Comparison of ENCODE assay signal across 8 cellular contexts in genomic region chr10:124827474-124827873, GRCh38. TPM values are rescaled to one million over a fixed set of nuclear protein-coding genes. Genes with fewer than 3 reads are reported as not detected.
DNase-seq lines count a peak whose midpoint lies in the region; ATAC-seq and TF ChIP-seq lines count a peak whose summit lies in the region.

No MANE protein-coding gene starts in this region.

- WGBS in lower leg skin, 2 donors, result 36 to 38% methylated on average over 3 of the region's 3 CpGs

- no peaks in the 10 kb centered on the region for H3K4me1 Mint-ChIP-seq in CD8-positive, alpha-beta T cell (ENCODE audit: low read depth)
- H3K4me1 Mint-ChIP-seq in MCF 10A (ENCODE audit: insufficient read depth, unreplicated experiment), result no peaks in the 10 kb centered on the region

- DNase-seq in CD8-positive, alpha-beta T cell, result no peak
- peak; percentile 5 for DNase-seq in HS-5 (ENCODE audit: low read depth)
- DNase-seq in MCF 10A (ENCODE audit: unreplicated experiment), result peak; percentile 30
- DNase-seq in medulla oblongata (ENCODE audit: extremely low spot score), result peak; percentile 14
- DNase-seq in NCI-H2029 treated with DMSO at 0.1 percent for 48 hours (lab: John Stamatoyannopoulos, UW), result no peak
- no peak for DNase-seq in lower leg skin (ENCODE audit: low spot score in 2 of 2)
- DNase-seq in A172 (ENCODE audit: low spot score), result no peak
- DNase-seq in NCI-H446 treated with DMSO at 0.1 percent for 48 hours (lab: John Stamatoyannopoulos, UW), result no peak

- no peak overlapping the region for H3K27ac Mint-ChIP-seq in CD8-positive, alpha-beta T cell
- H3K27ac Mint-ChIP-seq in MCF 10A (ENCODE audit: low read depth, unreplicated experiment), result no peak overlapping the region

- CTCF ChIA-PET in CD8-positive, alpha-beta T cell (lab: Charles Lee), result interaction anchor here (0.7 to 2.3 kb wide), 11 partner anchors 8 to 378 kb away, joined by 3 to 14 read pairs (median 6); no protein-coding TSS in a partner anchor
- CTCF ChIA-PET in MCF 10A (lab: Yijun Ruan, JAX), result interaction anchor here (0.7 to 2.2 kb wide), 13 partner anchors 12 to 784 kb away, joined by 3 to 11 read pairs (median 3); no protein-coding TSS in a partner anchor

- ATAC-seq in CD8-positive, alpha-beta T cell, result no peak

- H3K4me3 Mint-ChIP-seq in CD8-positive, alpha-beta T cell, result no peak overlapping the region
- H3K4me3 Mint-ChIP-seq in MCF 10A (ENCODE audit: unreplicated experiment), result no peak overlapping the region

- H3K27me3 ChIP-seq in CD8-positive, alpha-beta T cell (ENCODE audit: insufficient read depth, low read length), result no peaks in the 10 kb centered on the region

- H3K27me3 Mint-ChIP-seq in CD8-positive, alpha-beta T cell (ENCODE audit: low read depth), result no peaks in the 10 kb centered on the region
- no peaks in the 10 kb centered on the region for H3K27me3 Mint-ChIP-seq in MCF 10A (ENCODE audit: insufficient read depth, unreplicated experiment)

- H3K36me3 ChIP-seq in CD8-positive, alpha-beta T cell (ENCODE audit: insufficient read depth, low read length), result peaks cover 12% of the 10 kb centered on the region

- H3K9me3 Mint-ChIP-seq in CD8-positive, alpha-beta T cell, result no peaks in the 10 kb centered on the region
- no peaks in the 10 kb centered on the region for H3K9me3 Mint-ChIP-seq in MCF 10A (ENCODE audit: unreplicated experiment)

- H3K36me3 Mint-ChIP-seq in CD8-positive, alpha-beta T cell, result peaks cover 72% of the 10 kb centered on the region
- H3K36me3 Mint-ChIP-seq in MCF 10A (ENCODE audit: insufficient read depth, unreplicated experiment), result peaks cover 68% of the 10 kb centered on the region

- TF ChIP-seq POLR2A in lower leg skin (IDR thresholded peaks at IDR 0.05), result no peak

- no peak overlapping the region for H3K4me3 ChIP-seq in CD8-positive, alpha-beta T cell (ENCODE audit: low read depth, low read length)
- no peak overlapping the region for H3K4me3 ChIP-seq in lower leg skin (ENCODE audit: low read depth, poor library complexity, severe bottlenecking)

- intact Hi-C loops in CD8-positive, alpha-beta T cell (cut with DNase I, micrococcal nuclease), result loop anchor here (1.0 to 5.0 kb wide), 2 partner anchors 80 to 297 kb away; no protein-coding TSS in a partner anchor
- intact Hi-C loops in MCF 10A (cut with micrococcal nuclease) (loop anchor here (1.0 kb wide), 2 partner anchors 86 to 297 kb away; no protein-coding TSS in a partner anchor), lower leg skin (cut with DNase I; ENCODE audit: low total_unique reads) (loop anchor here (10.0 kb wide), 1 partner anchor 293 kb away; no protein-coding TSS in a partner anchor)

- POLR2A ChIA-PET in CD8-positive, alpha-beta T cell (lab: Charles Lee), result interaction anchor here (1.0 kb wide), 1 partner anchor 68 kb away, joined by 3 read pairs; no protein-coding TSS in a partner anchor
- POLR2A ChIA-PET in MCF 10A (lab: Yijun Ruan, JAX), result no interaction called here

- no TSS peak for BruUV-seq in MCF 10A (replicated peaks; lab: Mats Ljungman, UMichigan)

- no peaks in the 10 kb centered on the region for H3K9me3 ChIP-seq in CD8-positive, alpha-beta T cell (ENCODE audit: low read length)

- TF ChIP-seq CTCF in CD8-positive, alpha-beta T cell (IDR thresholded peaks at IDR 0.05), result peak; percentile 68
- TF ChIP-seq CTCF in MCF 10A (IDR thresholded peaks at IDR 0.05; ENCODE audit: unreplicated experiment), result peak; percentile 46
- no peak for TF ChIP-seq CTCF in lower leg skin (IDR thresholded peaks at IDR 0.05)

- no peak overlapping the region for H3K27ac ChIP-seq in CD8-positive, alpha-beta T cell (ENCODE audit: low read depth, low read length)

- no peaks in the 10 kb centered on the region for H3K4me1 ChIP-seq in CD8-positive, alpha-beta T cell (ENCODE audit: insufficient read depth, low read length)

RNA-seq across cellular contexts. Expression of gene ABRAXAS2, which starts 25.9 kb away (rescaled TPM):
- 1 to 10 TPM; 7.8 to 8.1 TPM for total RNA-seq in CD8-positive, alpha-beta T cell
- total RNA-seq in MCF 10A (2022) (21.4 and 23.2 TPM in 2 replicates), lower leg skin (10 to 100 TPM; 19.3 to 20.9 (median 19.9) TPM)
- 13.7 and 15.7 TPM in 2 replicates for total RNA-seq in A172 (2014; rRNA removed; shearing (Covaris generic))

RNA-seq across cellular contexts. Expression of gene EEF1AKMT2, which starts 35.8 kb away (rescaled TPM):
- total RNA-seq in CD8-positive, alpha-beta T cell, result 10 to 100 TPM; 13.8 to 13.9 TPM
- 17.5 and 18.6 TPM in 2 replicates for total RNA-seq in MCF 10A (2022)
- total RNA-seq in lower leg skin, result 10 to 100 TPM; 10.6 to 18.8 (median 14.4) TPM
- total RNA-seq in A172 (2014; rRNA removed; shearing (Covaris generic)), result 33.1 and 39.8 TPM in 2 replicates

Comparison
In these comparisons a context has a peak if more than half of its experiments do, and no peak if none do; other contexts are left out.
1. DNase-seq: peak in HS-5 (single experiment), MCF 10A (single experiment) and medulla oblongata (single experiment); none in CD8-positive, alpha-beta T cell (0 of 7), NCI-H2029 treated with DMSO at 0.1 percent for 48 hours (single experiment), lower leg skin (0 of 2), A172 (single experiment) and NCI-H446 treated with DMSO at 0.1 percent for 48 hours (single experiment).
2. CTCF ChIP-seq: peak in CD8-positive, alpha-beta T cell (single experiment) and MCF 10A (single experiment); none in lower leg skin (0 of 3).